ENCODE assay signal across 20 cellular contexts in the genomic region with DNA sequence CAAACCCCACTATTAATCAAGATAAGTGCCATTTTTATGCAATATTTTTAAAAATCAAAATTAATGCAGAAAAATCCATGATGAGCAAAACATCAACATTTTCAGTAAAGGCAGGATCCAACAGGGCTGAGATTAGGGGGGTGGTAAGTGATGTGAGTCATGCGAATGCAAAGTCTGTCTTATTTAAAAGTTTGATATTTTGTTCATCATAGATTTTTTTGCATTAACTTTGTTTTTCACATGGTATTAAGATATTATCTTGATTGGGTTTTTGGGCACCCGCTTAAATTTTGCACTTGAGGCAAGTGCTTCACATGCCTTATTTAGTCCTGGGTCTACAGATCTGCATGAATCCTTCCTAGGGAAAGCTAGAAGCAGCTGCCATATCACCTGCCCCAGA. TPM values are rescaled to one million over a fixed set of nuclear protein-coding genes. Genes with fewer than 3 reads are reported as not detected.
A peak's percentile ranks its signal among the peaks of the same experiment; 100 is the strongest.
DNase-seq lines count a peak whose midpoint lies in the region; ATAC-seq and TF ChIP-seq lines count a peak whose summit lies in the region.
"Had no signal": no experiment of that assay in that cellular context is flagged by ENCODE, and none has a peak within 500 bp of the region (broad histone marks: within the 10 kb centered on the region; RNA-seq: fewer than 3 reads in every experiment).

No MANE protein-coding gene starts in this region.

- ATAC-seq in GM23338: no peak
- ATAC-seq: HCT116 had no signal

- TF ChIP-seq CTCF in GM23338 (conservative IDR thresholded peaks at IDR 0.05; ENCODE audit: low read depth in 2 of 2) (no peak), Loucy (conservative IDR thresholded peaks at IDR 0.05; ENCODE audit: low read length) (no peak), endothelial cell (IDR thresholded peaks at IDR 0.05; ENCODE audit: unreplicated experiment) (no peak), parathyroid adenoma (IDR thresholded peaks at IDR 0.05) (no peak), progenitor cell of endocrine pancreas (IDR thresholded peaks at IDR 0.05; ENCODE audit: unreplicated experiment) (no peak)

- H3K36me3 Mint-ChIP-seq in GM23338 (ENCODE audit: low read depth) (no peaks in the 10 kb centered on the region), endothelial cell (ENCODE audit: low read depth, unreplicated experiment) (no peaks in the 10 kb centered on the region), progenitor cell of endocrine pancreas (ENCODE audit: insufficient read depth) (no peaks in the 10 kb centered on the region)
- H3K36me3 Mint-ChIP-seq: CD8-positive, alpha-beta memory T cell had no signal

- H3K79me2 ChIP-seq in GM23338 (replicated peaks; ENCODE audit: insufficient read depth) (no peaks in the 10 kb centered on the region), Loucy (ENCODE audit: insufficient read depth, low read length) (no peaks in the 10 kb centered on the region), parathyroid adenoma (no peaks in the 10 kb centered on the region)

- H3K4me1 Mint-ChIP-seq in GM23338 (no peaks in the 10 kb centered on the region), endothelial cell (ENCODE audit: unreplicated experiment) (peaks cover 9% of the 10 kb centered on the region), progenitor cell of endocrine pancreas (ENCODE audit: low read depth) (no peaks in the 10 kb centered on the region)
- H3K4me1 Mint-ChIP-seq: B cell; CD8-positive, alpha-beta memory T cell had no signal

- H3K4me2 ChIP-seq in GM23338 (no peak overlapping the region), Loucy (ENCODE audit: low read depth, low read length, poor library complexity, severe bottlenecking) (no peak overlapping the region), parathyroid adenoma (ENCODE audit: low read length) (peak overlapping the region; percentile 35)
- H3K4me2 ChIP-seq: BLaER1 had no signal

- no peaks in the 10 kb centered on the region for H3K9me3 ChIP-seq in Loucy (ENCODE audit: insufficient read depth, low read depth, low read length)
- no peaks in the 10 kb centered on the region for H3K9me3 ChIP-seq in parathyroid adenoma (ENCODE audit: control insufficient read depth, low read length)
- H3K9me3 ChIP-seq: BLaER1 had no signal

- H3K9me2 ChIP-seq in GM23338 (ENCODE audit: insufficient read depth) (no peaks in the 10 kb centered on the region), Loucy (replicated peaks; ENCODE audit: low read depth, low read length) (no peaks in the 10 kb centered on the region)

- no peak overlapping the region; the same call in 1 of the 2 replicates for H3K27ac Mint-ChIP-seq in GM23338
- peak overlapping the region; percentile 13 for H3K27ac Mint-ChIP-seq in endothelial cell (ENCODE audit: unreplicated experiment)
- H3K27ac Mint-ChIP-seq in progenitor cell of endocrine pancreas: no peak overlapping the region
- H3K27ac Mint-ChIP-seq: B cell; CD4-positive, alpha-beta T cell; HFFc6 had no signal

- H3K27me3 Mint-ChIP-seq in GM23338 (ENCODE audit: insufficient read depth, low read depth, poor library complexity) (no peaks in the 10 kb centered on the region), endothelial cell (ENCODE audit: unreplicated experiment) (no peaks in the 10 kb centered on the region), progenitor cell of endocrine pancreas (no peaks in the 10 kb centered on the region)
- H3K27me3 Mint-ChIP-seq: B cell; CD4-positive, alpha-beta T cell had no signal

- no peaks in the 10 kb centered on the region for H3F3A ChIP-seq in GM23338 (replicated peaks; ENCODE audit: low read depth)
- H3F3A ChIP-seq in Loucy (ENCODE audit: low read depth): no peaks in the 10 kb centered on the region

- H3K9ac ChIP-seq in Loucy (ENCODE audit: low read depth, low read length, poor library complexity, severe bottlenecking) (no peak overlapping the region), parathyroid adenoma (no peak overlapping the region)
- H3K9ac ChIP-seq: BLaER1 had no signal

- H3K36me3 ChIP-seq in GM23338 (ENCODE audit: insufficient read depth) (no peaks in the 10 kb centered on the region), Loucy (ENCODE audit: insufficient read depth, low read length) (no peaks in the 10 kb centered on the region), parathyroid adenoma (ENCODE audit: control insufficient read depth, insufficient read depth, low read length) (no peaks in the 10 kb centered on the region)
- H3K36me3 ChIP-seq: BLaER1 had no signal

- H3K4me3 Mint-ChIP-seq in GM23338: no peak overlapping the region
- no peak overlapping the region for H3K4me3 Mint-ChIP-seq in endothelial cell (ENCODE audit: unreplicated experiment)
- H3K4me3 Mint-ChIP-seq in progenitor cell of endocrine pancreas (ENCODE audit: low read depth): no peak overlapping the region
- H3K4me3 Mint-ChIP-seq: B cell; CD4-positive, alpha-beta T cell; CD8-positive, alpha-beta memory T cell; HFFc6 had no signal

- H3K4me3 ChIP-seq in GM23338 (no peak overlapping the region), Loucy (ENCODE audit: low read length, poor library complexity, severe bottlenecking) (no peak overlapping the region), parathyroid adenoma (ENCODE audit: low read depth, low read length) (no peak overlapping the region)
- H3K4me3 ChIP-seq: BLaER1 had no signal

- H3K27ac ChIP-seq in GM23338 (ENCODE audit: low read depth): no peak overlapping the region
- no peak overlapping the region for H3K27ac ChIP-seq in parathyroid adenoma
- H3K27ac ChIP-seq: 22Rv1, BLaER1, C4-2B had no signal

- H3K9me3 Mint-ChIP-seq in GM23338 (no peaks in the 10 kb centered on the region; the same call in 2 of the 3 replicates), endothelial cell (ENCODE audit: unreplicated experiment) (no peaks in the 10 kb centered on the region), progenitor cell of endocrine pancreas (ENCODE audit: low read depth) (no peaks in the 10 kb centered on the region)
- H3K9me3 Mint-ChIP-seq: CD4-positive, alpha-beta T cell; CD8-positive, alpha-beta memory T cell; HFFc6 had no signal

- DNase-seq in GM23338 (ENCODE audit: low spot score) (no peak), endothelial cell (ENCODE audit: low spot score) (no peak), pons (ENCODE audit: low spot score) (no peak), NCI-H446 treated with DMSO at 0.1 percent for 48 hours (lab: John Stamatoyannopoulos, UW) (no peak), progenitor cell of endocrine pancreas (ENCODE audit: low spot score, unreplicated experiment) (no peak)
- DNase-seq: CD4-positive, alpha-beta T cell; CD8-positive, alpha-beta memory T cell; DMS53; DMS79 treated with DMSO at 0.1 percent for 48 hours; GF-D8; GOT3; H7; HFFc6 had no signal

- no peaks in the 10 kb centered on the region for H4K20me1 ChIP-seq in GM23338 (replicated peaks; ENCODE audit: insufficient read depth)
- no peaks in the 10 kb centered on the region for H4K20me1 ChIP-seq in Loucy (ENCODE audit: insufficient read depth, low read length, poor library complexity, severe bottlenecking)
- H4K20me1 ChIP-seq: BLaER1 had no signal

- H2AFZ ChIP-seq in GM23338 (peak overlapping the region; percentile 47; the same call in 1 of the 2 replicates), Loucy (ENCODE audit: low read length) (peak overlapping the region; percentile 20; the same call in 1 of the 2 replicates), parathyroid adenoma (peak overlapping the region; percentile 8)

- H3K4me1 ChIP-seq in GM23338 (ENCODE audit: insufficient read depth) (no peaks in the 10 kb centered on the region), Loucy (ENCODE audit: insufficient read depth, low read length, poor library complexity, severe bottlenecking) (peaks cover 6% of the 10 kb centered on the region), parathyroid adenoma (no peaks in the 10 kb centered on the region)

- H3K27me3 ChIP-seq in GM23338 (ENCODE audit: insufficient read depth): no peaks in the 10 kb centered on the region
- no peaks in the 10 kb centered on the region for H3K27me3 ChIP-seq in Loucy (ENCODE audit: insufficient read depth, low read length, poor library complexity, severe bottlenecking)
- no peaks in the 10 kb centered on the region for H3K27me3 ChIP-seq in parathyroid adenoma (ENCODE audit: control insufficient read depth, insufficient read depth, low read length)
- H3K27me3 ChIP-seq: BLaER1 had no signal

TF ChIP-seq in GM23338, 12 proteins besides CTCF, POLR2A, EP300 and RAD21 (continues in another document):
- no peak for TF ChIP-seq ZNF331 (CRISPR knock-in tag; IDR thresholded peaks at IDR 0.05; ENCODE audit: low read depth)
- no peak for TF ChIP-seq ZNF114 (CRISPR knock-in tag; IDR thresholded peaks at IDR 0.05)
- no peak for TF ChIP-seq JUNB (IDR thresholded peaks at IDR 0.05; ENCODE audit: unreplicated experiment)
- TF ChIP-seq STAT1 (IDR thresholded peaks at IDR 0.05; ENCODE audit: unreplicated experiment): no peak
- TF ChIP-seq POLR2AphosphoS5 (IDR thresholded peaks at IDR 0.05; ENCODE audit: low read depth): no peak
- no peak for TF ChIP-seq EZH2phosphoT487 (IDR thresholded peaks at IDR 0.05; ENCODE audit: unreplicated experiment)
- TF ChIP-seq, protein P1, sequence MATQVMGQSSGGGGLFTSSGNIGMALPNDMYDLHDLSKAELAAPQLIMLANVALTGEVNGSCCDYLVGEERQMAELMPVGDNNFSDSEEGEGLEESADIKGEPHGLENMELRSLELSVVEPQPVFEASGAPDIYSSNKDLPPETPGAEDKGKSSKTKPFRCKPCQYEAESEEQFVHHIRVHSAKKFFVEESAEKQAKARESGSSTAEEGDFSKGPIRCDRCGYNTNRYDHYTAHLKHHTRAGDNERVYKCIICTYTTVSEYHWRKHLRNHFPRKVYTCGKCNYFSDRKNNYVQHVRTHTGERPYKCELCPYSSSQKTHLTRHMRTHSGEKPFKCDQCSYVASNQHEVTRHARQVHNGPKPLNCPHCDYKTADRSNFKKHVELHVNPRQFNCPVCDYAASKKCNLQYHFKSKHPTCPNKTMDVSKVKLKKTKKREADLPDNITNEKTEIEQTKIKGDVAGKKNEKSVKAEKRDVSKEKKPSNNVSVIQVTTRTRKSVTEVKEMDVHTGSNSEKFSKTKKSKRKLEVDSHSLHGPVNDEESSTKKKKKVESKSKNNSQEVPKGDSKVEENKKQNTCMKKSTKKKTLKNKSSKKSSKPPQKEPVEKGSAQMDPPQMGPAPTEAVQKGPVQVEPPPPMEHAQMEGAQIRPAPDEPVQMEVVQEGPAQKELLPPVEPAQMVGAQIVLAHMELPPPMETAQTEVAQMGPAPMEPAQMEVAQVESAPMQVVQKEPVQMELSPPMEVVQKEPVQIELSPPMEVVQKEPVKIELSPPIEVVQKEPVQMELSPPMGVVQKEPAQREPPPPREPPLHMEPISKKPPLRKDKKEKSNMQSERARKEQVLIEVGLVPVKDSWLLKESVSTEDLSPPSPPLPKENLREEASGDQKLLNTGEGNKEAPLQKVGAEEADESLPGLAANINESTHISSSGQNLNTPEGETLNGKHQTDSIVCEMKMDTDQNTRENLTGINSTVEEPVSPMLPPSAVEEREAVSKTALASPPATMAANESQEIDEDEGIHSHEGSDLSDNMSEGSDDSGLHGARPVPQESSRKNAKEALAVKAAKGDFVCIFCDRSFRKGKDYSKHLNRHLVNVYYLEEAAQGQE (IDR thresholded peaks at IDR 0.05; ENCODE audit: unreplicated experiment): no peak

RNA-seq across cellular contexts. Expression of a gene that starts 57.7 kb away (rescaled TPM):
- 27.0 and 31.9 TPM in 2 replicates for total RNA-seq in GM23338 (2014; rRNA removed; shearing (Covaris generic))
- polyA plus RNA-seq in GM23338 (2016; fragmentation: Nextera tagmentation; extraction: Ambion mirVana): 10.6 and 12.6 TPM in 2 replicates
- 48.8 TPM for total RNA-seq in endothelial cell (ENCODE audit: unreplicated experiment)
- 41.2 and 45.2 TPM in 2 replicates for total RNA-seq in progenitor cell of endocrine pancreas
